In the genomic region with DNA sequence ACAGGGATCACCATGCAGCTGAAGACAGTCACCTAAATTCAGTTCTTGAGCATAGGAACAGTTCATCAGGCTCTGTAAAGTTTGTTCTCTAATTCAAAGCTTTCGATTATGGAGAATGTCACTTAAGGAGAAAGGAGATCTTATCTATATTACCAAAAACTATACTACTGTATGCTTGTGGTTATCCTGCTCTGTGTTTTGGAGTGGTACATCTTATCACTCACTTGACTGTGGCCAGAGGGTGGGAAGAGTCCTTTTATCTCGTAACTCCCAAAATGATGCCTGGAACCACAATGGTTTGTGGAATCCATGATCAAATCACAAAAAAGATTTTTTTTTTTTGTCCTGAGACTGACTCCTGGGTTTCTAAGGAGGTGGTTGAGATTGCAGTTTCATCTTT, we compare ENCODE assay signal across 30 cellular contexts.
"Had no signal": no experiment of that assay in that cellular context is flagged by ENCODE, and none has a peak within 500 bp of the region (broad histone marks: within the 10 kb centered on the region; RNA-seq: fewer than 3 reads in every experiment).

No MANE protein-coding gene starts in this region.

- H3K4me1 Mint-ChIP-seq: nephron progenitor cell had no signal

- ATAC-seq: foreskin keratinocyte; gastroesophageal sphincter; heart left ventricle; left lobe of liver; naive thymus-derived CD4-positive, alpha-beta T cell; sciatic nerve had no signal

- H3K4me3 Mint-ChIP-seq: memory B cell; naive thymus-derived CD4-positive, alpha-beta T cell; nephron progenitor cell; type B pancreatic cell had no signal

- H3K79me2 ChIP-seq: hepatocyte had no signal

- H3K9me3 ChIP-seq: prostate gland, testis had no signal

- H3K4me3 ChIP-seq: coronary artery, esophagus muscularis mucosa, gastroesophageal sphincter, heart left ventricle, hepatocyte, lung, prostate gland, right atrium auricular region, smooth muscle cell, testis, tibial artery had no signal

- H3K36me3 ChIP-seq: prostate gland had no signal

- H3K27ac ChIP-seq: coronary artery, esophagus muscularis mucosa, foreskin keratinocyte, gastroesophageal sphincter, heart left ventricle, hepatocyte, prostate gland, right atrium auricular region, testis, tibial artery had no signal

- FAIRE-seq: endothelial cell of umbilical vein, kidney had no signal

- H3K4me1 ChIP-seq: foreskin keratinocyte, prostate gland, right atrium auricular region, testis had no signal

- H3K27me3 Mint-ChIP-seq: memory B cell; naive thymus-derived CD4-positive, alpha-beta T cell; type B pancreatic cell had no signal

- H3K4me2 ChIP-seq: hepatocyte, smooth muscle cell had no signal

- H3K27me3 ChIP-seq: esophagus muscularis mucosa, foreskin keratinocyte, gastroesophageal sphincter, heart left ventricle, hepatocyte, right atrium auricular region, testis, tibial artery had no signal

- H2AFZ ChIP-seq: hepatocyte had no signal

- H3K27ac Mint-ChIP-seq: memory B cell; naive thymus-derived CD4-positive, alpha-beta T cell; nephron progenitor cell; type B pancreatic cell had no signal

- DNase-seq: dermis blood vessel endothelial cell; effector memory CD4-positive, alpha-beta T cell; foreskin keratinocyte; heart left ventricle; kidney; midbrain; naive thymus-derived CD4-positive, alpha-beta T cell; nephron progenitor cell; nucleus accumbens; stimulated activated CD4-positive, alpha-beta T cell treated with anti-CD3 and anti-CD28 coated beads, Interleukin-12 subunit alpha, Interleukin-12 subunit beta, amount 100 ng/mL, for 4 hours; stimulated activated CD4-positive, alpha-beta T cell treated with anti-CD3 and anti-CD28 coated beads, Interleukin-1b, Interleukin-23, amount 100 ng/mL, for 48 hours; stimulated activated CD4-positive, alpha-beta T cell treated with anti-CD3 and anti-CD28 coated beads, Interleukin-4, amount 100 ng/mL, for 1 hour; stimulated activated CD8-positive, alpha-beta memory T cell treated with anti-CD3 and anti-CD28 coated beads, Interleukin-4, amount 100 ng/mL, for 48 hours; stimulated activated naive CD4-positive, alpha-beta T cell; substantia nigra; testis; tibial artery had no signal
